8 cellular contexts compared by ENCODE assay signal in the genomic region with DNA sequence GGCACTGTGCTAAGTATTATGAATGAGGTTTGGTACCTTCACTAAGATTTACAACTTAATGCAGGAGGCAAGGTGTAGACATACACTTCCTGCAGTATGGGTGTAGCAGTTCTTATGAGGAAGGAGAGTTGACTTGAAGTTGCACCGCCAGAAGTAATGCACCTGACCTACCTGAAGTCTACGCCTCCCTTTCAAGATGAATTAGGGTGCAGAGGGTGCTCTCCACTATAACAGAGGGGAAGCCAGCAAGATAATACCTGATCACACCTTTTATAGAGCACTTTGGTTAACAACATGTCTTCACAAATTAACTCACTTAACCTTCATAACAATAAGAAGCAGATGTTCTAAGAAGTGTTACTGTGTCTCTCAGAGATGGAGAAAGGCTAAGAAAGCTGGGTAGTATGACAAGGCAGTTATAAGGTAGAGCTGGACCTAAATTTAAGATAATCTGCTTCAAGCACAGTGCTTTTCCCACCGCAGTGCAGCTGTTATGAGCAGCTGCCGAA. TPM values are rescaled to one million over a fixed set of nuclear protein-coding genes. Genes with fewer than 3 reads are reported as not detected.
DNase-seq lines count a peak whose midpoint lies in the region; ATAC-seq, FAIRE-seq and TF ChIP-seq lines count a peak whose summit lies in the region.

No MANE protein-coding gene starts in this region.

- no peaks in the 10 kb centered on the region for H3K27me3 ChIP-seq in suprapubic skin

- H3K27me3 Mint-ChIP-seq in activated CD4-positive, alpha-beta T cell treated with anti-CD3 and anti-CD28 coated beads, Interleukin-2, amount 10 ng/mL, durations not matched to agents 7 days and 5 days: peaks cover 3% of the 10 kb centered on the region
- no peaks in the 10 kb centered on the region for H3K27me3 Mint-ChIP-seq in activated naive CD8-positive, alpha-beta T cell

- H3K9me3 ChIP-seq in kidney (ENCODE audit: control insufficient read depth in 1 of 2, low read length in 2 of 2) (no peaks in the 10 kb centered on the region), suprapubic skin (no peaks in the 10 kb centered on the region)

- H3K4me3 ChIP-seq in kidney (ENCODE audit: low read length in 2 of 2) (peak overlapping the region; percentile 81 to 88), suprapubic skin (peak overlapping the region; percentile 75)

- ATAC-seq in HG03565 (IDR thresholded peaks at IDR 0.05; ENCODE audit: unreplicated experiment): no peak
- ATAC-seq in GM21737 (IDR thresholded peaks at IDR 0.05; ENCODE audit: unreplicated experiment): no peak

- H3K27ac Mint-ChIP-seq in activated CD4-positive, alpha-beta T cell treated with anti-CD3 and anti-CD28 coated beads, Interleukin-2, amount 10 ng/mL, durations not matched to agents 7 days and 5 days: peak overlapping the region; percentile 99
- H3K27ac Mint-ChIP-seq in activated naive CD8-positive, alpha-beta T cell: peak overlapping the region; percentile 98

- DNase-seq in activated CD4-positive, alpha-beta T cell treated with anti-CD3 and anti-CD28 coated beads, Interleukin-2, amount 10 ng/mL, durations not matched to agents 7 days and 5 days: no peak
- DNase-seq in activated CD4-positive, alpha-beta T cell treated with anti-CD3 and anti-CD28 coated beads, Interleukin-2, amount 50 U/mL, for 4 hours: no peak
- DNase-seq in kidney (no peak), suprapubic skin (ENCODE audit: low spot score in 2 of 2) (no peak), NCI-H526 treated with DMSO at 0.1 percent for 48 hours (lab: John Stamatoyannopoulos, UW) (no peak)

- peak overlapping the region; percentile 100 for H3K4me3 Mint-ChIP-seq in activated CD4-positive, alpha-beta T cell treated with anti-CD3 and anti-CD28 coated beads, Interleukin-2, amount 10 ng/mL, durations not matched to agents 7 days and 5 days
- peak overlapping the region; percentile 100 for H3K4me3 Mint-ChIP-seq in activated naive CD8-positive, alpha-beta T cell

- H3K36me3 ChIP-seq in kidney (ENCODE audit: control insufficient read depth in 1 of 2, insufficient read depth in 2 of 2, low read length in 2 of 2): no peaks in the 10 kb centered on the region
- H3K36me3 ChIP-seq in suprapubic skin: no peaks in the 10 kb centered on the region

- no peak for TF ChIP-seq EP300 in suprapubic skin (IDR thresholded peaks at IDR 0.05)

- WGBS in suprapubic skin: 37% methylated on average over 4 of the region's 4 CpGs

- H3K9me3 Mint-ChIP-seq in activated CD4-positive, alpha-beta T cell treated with anti-CD3 and anti-CD28 coated beads, Interleukin-2, amount 10 ng/mL, durations not matched to agents 7 days and 5 days: no peaks in the 10 kb centered on the region
- H3K9me3 Mint-ChIP-seq in activated naive CD8-positive, alpha-beta T cell (ENCODE audit: low read depth): no peaks in the 10 kb centered on the region

- CTCF ChIA-PET in activated CD4-positive, alpha-beta T cell treated with anti-CD3 and anti-CD28 coated beads, Interleukin-2, amount 10 ng/mL, durations not matched to agents 7 days and 5 days (lab: Charles Lee): interaction anchor here (0.7 to 1.6 kb wide), 4 partner anchors 21 to 676 kb away, joined by 3 read pairs; no protein-coding TSS in a partner anchor

- H3K36me3 Mint-ChIP-seq in activated CD4-positive, alpha-beta T cell treated with anti-CD3 and anti-CD28 coated beads, Interleukin-2, amount 10 ng/mL, durations not matched to agents 7 days and 5 days (ENCODE audit: low read depth): peaks cover 19% of the 10 kb centered on the region
- H3K36me3 Mint-ChIP-seq in activated naive CD8-positive, alpha-beta T cell: peaks cover 4% of the 10 kb centered on the region

- peaks cover 42% of the 10 kb centered on the region for H3K4me1 Mint-ChIP-seq in activated CD4-positive, alpha-beta T cell treated with anti-CD3 and anti-CD28 coated beads, Interleukin-2, amount 10 ng/mL, durations not matched to agents 7 days and 5 days
- peaks cover 47% of the 10 kb centered on the region for H3K4me1 Mint-ChIP-seq in activated naive CD8-positive, alpha-beta T cell (ENCODE audit: low read depth)

- TF ChIP-seq CTCF in kidney (IDR thresholded peaks at IDR 0.05; ENCODE audit: borderline replicate concordance, extremely low read depth, insufficient read depth) (no peak), suprapubic skin (IDR thresholded peaks at IDR 0.05) (no peak)

- FAIRE-seq in kidney (lab: Jason Lieb, UNC): no peak

- H3K9ac ChIP-seq in kidney (ENCODE audit: low read length in 2 of 2): peak overlapping the region; percentile 66 to 98

- H3K4me1 ChIP-seq in kidney (ENCODE audit: control insufficient read depth in 1 of 2, insufficient read depth in 1 of 2, low read depth in 1 of 2, low read length in 2 of 2) (peaks cover 5 to 7% of the 10 kb centered on the region in 2 donors), suprapubic skin (peaks cover 48% of the 10 kb centered on the region)

- POLR2A ChIA-PET in activated CD4-positive, alpha-beta T cell treated with anti-CD3 and anti-CD28 coated beads, Interleukin-2, amount 10 ng/mL, durations not matched to agents 7 days and 5 days (lab: Charles Lee): no interaction called here

- peak overlapping the region; percentile 71 to 86 for H3K27ac ChIP-seq in kidney (ENCODE audit: low read depth in 2 of 2, low read length in 2 of 2)
- peak overlapping the region; percentile 96 for H3K27ac ChIP-seq in suprapubic skin

- intact Hi-C loops in kidney (cut with DNase I): no loop called here

- TF ChIP-seq POLR2A in suprapubic skin (IDR thresholded peaks at IDR 0.05): no peak

RNA-seq across cellular contexts. Expression of a gene that starts 0.6 kb away (rescaled TPM):
- 10 to 100 TPM; 62.5 to 68.2 TPM for total RNA-seq in activated CD4-positive, alpha-beta T cell treated with anti-CD3 and anti-CD28 coated beads, Interleukin-2, amount 10 ng/mL, durations not matched to agents 7 days and 5 days
- 113 TPM for total RNA-seq in kidney
- 57.9 TPM for polyA plus RNA-seq in kidney (ENCODE audit: insufficient read depth, low read depth, low replicate concordance)
- 10 to 100 TPM; 50.1 to 78.1 (median 65.2) TPM for total RNA-seq in suprapubic skin
